8 cellular contexts compared by ENCODE assay signal in genomic region chr3:160956785-160957184, GRCh38.
DNase-seq lines count a peak whose midpoint lies in the region; ATAC-seq, FAIRE-seq and TF ChIP-seq lines count a peak whose summit lies in the region.

No MANE protein-coding gene starts in this region.

- no peak for TF ChIP-seq POLR2A in lower leg skin (IDR thresholded peaks at IDR 0.05)

- TF ChIP-seq RAD21 in Ishikawa (IDR thresholded peaks at IDR 0.05; ENCODE audit: low read depth): peak; percentile 80

- no peaks in the 10 kb centered on the region for H3K36me3 ChIP-seq in WERI-Rb-1

- intact Hi-C loops in lower leg skin (cut with DNase I; ENCODE audit: low total_unique reads): no loop called here

- peak; percentile 83 for ATAC-seq in GM19463 (IDR thresholded peaks at IDR 0.05; ENCODE audit: unreplicated experiment)

- H3K9me3 ChIP-seq in WERI-Rb-1 (ENCODE audit: severe bottlenecking): no peaks in the 10 kb centered on the region

- H3K27me3 ChIP-seq in WERI-Rb-1 (ENCODE audit: insufficient read depth, low read depth, severe bottlenecking): no peaks in the 10 kb centered on the region

- peak; percentile 44 for DNase-seq in DMS53 (lab: John Stamatoyannopoulos, UW)
- peak; percentile 36 to 55 for DNase-seq in dermis microvascular lymphatic vessel endothelial cell (ENCODE audit: low read depth in 2 of 2)
- no peak for DNase-seq in lower leg skin (ENCODE audit: low spot score in 2 of 2)
- DNase-seq in urothelium cell line (ENCODE audit: low spot score): no peak
- no peak for DNase-seq in WERI-Rb-1
- no peak for DNase-seq in putamen (ENCODE audit: low spot score)

- FAIRE-seq in urothelium cell line (lab: Jason Lieb, UNC): no peak

- no peak for TF ChIP-seq EP300 in Ishikawa (IDR thresholded peaks at IDR 0.05; ENCODE audit: borderline replicate concordance)

- no peak for TF ChIP-seq CTCF in lower leg skin (IDR thresholded peaks at IDR 0.05)
- no peak for TF ChIP-seq CTCF in WERI-Rb-1 (IDR thresholded peaks at IDR 0.05; ENCODE audit: low read depth, low read length)

- H3K4me3 ChIP-seq in lower leg skin (ENCODE audit: low read depth, poor library complexity, severe bottlenecking) (no peak overlapping the region), WERI-Rb-1 (ENCODE audit: low read depth, low read length) (no peak overlapping the region)

- H3K27ac ChIP-seq in WERI-Rb-1: no peak overlapping the region

TF ChIP-seq in Ishikawa, 13 proteins besides CTCF, POLR2A, EP300 and RAD21:
- TF ChIP-seq YY1 (IDR thresholded peaks at IDR 0.05; ENCODE audit: low read depth) (no peak), TEAD4 (IDR thresholded peaks at IDR 0.05) (no peak), USF1 (IDR thresholded peaks at IDR 0.05) (no peak)
TF ChIP-seq in Ishikawa: peak in this region for 0.

Comparison
In these comparisons a context has a peak if more than half of its experiments do, and no peak if none do; other contexts are left out.
1. DNase-seq: peak in DMS53 (single experiment) and dermis microvascular lymphatic vessel endothelial cell (2 of 2); none in lower leg skin (0 of 2), urothelium cell line (single experiment), WERI-Rb-1 (single experiment) and putamen (single experiment).